In genomic region chr17:3950584-3950983, GRCh38 we compare ENCODE assay signal across 33 cellular contexts. TPM values are rescaled to one million over a fixed set of nuclear protein-coding genes. Genes with fewer than 3 reads are reported as not detected.
"Had no signal": no experiment of that assay in that cellular context is flagged by ENCODE, and none has a peak within 500 bp of the region (broad histone marks: within the 10 kb centered on the region; RNA-seq: fewer than 3 reads in every experiment).

No MANE protein-coding gene starts in this region.

- H3K4me1 ChIP-seq: adrenal gland, body of pancreas, breast epithelium had no signal

- ATAC-seq: activated CD8-positive, alpha-beta T cell treated with anti-CD3 and anti-CD28 coated beads for 36 hours; activated naive CD4-positive, alpha-beta T cell treated with anti-CD3 and anti-CD28 coated beads, Interleukin-2, amount 50 U/mL, for 72 hours; activated T-cell treated with anti-CD3 and anti-CD28 coated beads, Interleukin-2, amount 50 U/mL, for 4 hours; activated T-cell treated with anti-CD3 and anti-CD28 coated beads, Interleukin-2, amount 50 U/mL, for 72 hours; activated T-helper 17 cell treated with anti-CD3 and anti-CD28 coated beads, Interleukin-2, amount 50 U/mL, for 72 hours; body of pancreas had no signal

- H3K27ac ChIP-seq: adrenal gland, body of pancreas, brain microvascular endothelial cell, breast epithelium, VCaP had no signal

- H3K9me3 ChIP-seq: adrenal gland, body of pancreas, breast epithelium had no signal

- H3K4me3 ChIP-seq: adrenal gland, body of pancreas, breast epithelium had no signal

- H3K36me3 ChIP-seq: adrenal gland, brain microvascular endothelial cell, breast epithelium had no signal

- H3K27me3 ChIP-seq: adrenal gland, body of pancreas, brain microvascular endothelial cell, breast epithelium had no signal

- DNase-seq: activated B cell treated with CpG ODN at 0.5 μM for 24 hours; activated CD4-positive, alpha-beta memory T cell treated with anti-CD3 and anti-CD28 coated beads for 36 hours; activated CD4-positive, alpha-beta T cell treated with anti-CD3 and anti-CD28 coated beads for 48 hours; activated CD4-positive, alpha-beta T cell treated with anti-CD3 and anti-CD28 coated beads, Interleukin-2, amount 50 U/mL, for 1 hour; activated CD4-positive, alpha-beta T cell treated with anti-CD3 and anti-CD28 coated beads, Interleukin-2, amount 50 U/mL, for 4 hours; activated CD4-positive, CD25-positive, alpha-beta regulatory T cell treated with anti-CD3 and anti-CD28 coated beads, Interleukin-2, amount 50 U/mL, for 72 hours; activated CD8-positive, alpha-beta memory T cell treated with anti-CD3 and anti-CD28 coated beads, Interleukin-2, amount 50 U/mL, for 4 hours; activated CD8-positive, alpha-beta T cell treated with anti-CD3 and anti-CD28 coated beads for 36 hours; activated effector memory CD4-positive, alpha-beta T cell treated with anti-CD3 and anti-CD28 coated beads, Interleukin-2, amount 50 U/mL, for 16 hours; activated gamma-delta T cell treated with Interleukin-2 at 50 U/mL for 16 hours; activated naive CD4-positive, alpha-beta T cell; activated naive CD4-positive, alpha-beta T cell treated with anti-CD3 and anti-CD28 coated beads for 36 hours; activated naive CD4-positive, alpha-beta T cell treated with anti-CD3 and anti-CD28 coated beads, Interleukin-2, amount 50 U/mL, for 16 hours; activated naive CD8-positive, alpha-beta T cell treated with anti-CD3 and anti-CD28 coated beads for 36 hours; activated T-cell treated with anti-CD3 and anti-CD28 coated beads for 4 hours; activated T-cell treated with anti-CD3 and anti-CD28 coated beads, Interleukin-2, amount 50 U/mL, for 1 hour; activated T-cell treated with anti-CD3 and anti-CD28 coated beads, Interleukin-2, amount 50 U/mL, for 4 hours; activated T-cell treated with anti-CD3 and anti-CD28 coated beads, Interleukin-2, amount 50 U/mL, for 72 hours; adrenal gland; amniotic stem cell; aorta; body of pancreas; brain microvascular endothelial cell; central memory CD4-positive, alpha-beta T cell; T-helper 1 cell; T-helper 2 cell; T-helper 9 cell had no signal

RNA-seq across cellular contexts. Expression of gene P2RX1, which starts 34.3 kb away (rescaled TPM):
- total RNA-seq: activated CD8-positive, alpha-beta memory T cell treated with anti-CD3 and anti-CD28 coated beads for 36 hours; astrocyte had no signal
